Comparison of ENCODE assay signal across 1 cellular context in the genomic region with DNA sequence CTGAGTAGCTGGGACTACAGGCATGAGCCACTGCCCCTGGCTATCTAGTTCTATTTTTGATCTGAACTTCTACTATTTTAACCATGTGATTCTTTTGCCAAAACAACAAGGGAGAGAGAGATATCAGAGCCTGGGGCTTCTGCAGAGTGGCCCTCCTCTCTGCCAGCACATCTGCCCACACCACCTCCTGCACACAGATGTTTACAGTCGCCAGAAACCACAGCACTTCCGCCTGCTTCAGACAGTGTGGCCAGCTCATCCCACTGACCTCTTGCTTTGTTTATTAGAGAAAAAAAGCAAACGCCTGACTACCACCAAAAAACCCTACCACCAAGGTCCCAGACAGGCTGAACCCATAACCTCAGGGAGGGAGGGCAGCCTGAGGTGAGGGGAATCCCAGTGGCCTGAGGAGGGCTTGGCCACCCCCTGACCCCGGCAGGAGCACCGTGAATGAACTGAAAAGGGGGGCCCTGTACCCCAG.
A peak's percentile ranks its signal among the peaks of the same experiment; 100 is the strongest.
TF ChIP-seq lines count a peak whose summit lies in the region.

No MANE protein-coding gene starts in this region.

TF ChIP-seq in K562, 482 proteins besides CTCF, POLR2A, EP300 and RAD21 (continued from another document):
- TF ChIP-seq, protein P1, sequence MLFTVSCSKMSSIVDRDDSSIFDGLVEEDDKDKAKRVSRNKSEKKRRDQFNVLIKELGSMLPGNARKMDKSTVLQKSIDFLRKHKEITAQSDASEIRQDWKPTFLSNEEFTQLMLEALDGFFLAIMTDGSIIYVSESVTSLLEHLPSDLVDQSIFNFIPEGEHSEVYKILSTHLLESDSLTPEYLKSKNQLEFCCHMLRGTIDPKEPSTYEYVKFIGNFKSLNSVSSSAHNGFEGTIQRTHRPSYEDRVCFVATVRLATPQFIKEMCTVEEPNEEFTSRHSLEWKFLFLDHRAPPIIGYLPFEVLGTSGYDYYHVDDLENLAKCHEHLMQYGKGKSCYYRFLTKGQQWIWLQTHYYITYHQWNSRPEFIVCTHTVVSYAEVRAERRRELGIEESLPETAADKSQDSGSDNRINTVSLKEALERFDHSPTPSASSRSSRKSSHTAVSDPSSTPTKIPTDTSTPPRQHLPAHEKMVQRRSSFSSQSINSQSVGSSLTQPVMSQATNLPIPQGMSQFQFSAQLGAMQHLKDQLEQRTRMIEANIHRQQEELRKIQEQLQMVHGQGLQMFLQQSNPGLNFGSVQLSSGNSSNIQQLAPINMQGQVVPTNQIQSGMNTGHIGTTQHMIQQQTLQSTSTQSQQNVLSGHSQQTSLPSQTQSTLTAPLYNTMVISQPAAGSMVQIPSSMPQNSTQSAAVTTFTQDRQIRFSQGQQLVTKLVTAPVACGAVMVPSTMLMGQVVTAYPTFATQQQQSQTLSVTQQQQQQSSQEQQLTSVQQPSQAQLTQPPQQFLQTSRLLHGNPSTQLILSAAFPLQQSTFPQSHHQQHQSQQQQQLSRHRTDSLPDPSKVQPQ (CRISPR knock-in tag; IDR thresholded peaks at IDR 0.05; ENCODE audit: borderline replicate concordance), result no peak
- TF ChIP-seq MEF2D (tag; conservative IDR thresholded peaks at IDR 0.05; ENCODE audit: low read depth) (peak; percentile 70), RBBP5 (IDR thresholded peaks at IDR 0.05; ENCODE audit: borderline replicate concordance, insufficient read depth, low read length, poor library complexity, severe bottlenecking) (no peak), TRIM24 (IDR thresholded peaks at IDR 0.05) (peak; percentile 30 to 32; a peak in 2 of 4 replicates), ZNF785 (CRISPR knock-in tag; IDR thresholded peaks at IDR 0.05) (no peak), ELK1 (CRISPR knock-in tag; IDR thresholded peaks at IDR 0.05) (no peak), NCOA6 (IDR thresholded peaks at IDR 0.05) (no peak), TFAM (CRISPR knock-in tag; conservative IDR thresholded peaks at IDR 0.05) (no peak), TBL1XR1 (IDR thresholded peaks at IDR 0.05; ENCODE audit: low read length in 2 of 2) (peak in 1 of 2 experiments; percentile 54; a peak in 2 of 4 replicates), ZKSCAN1 (IDR thresholded peaks at IDR 0.05; ENCODE audit: low read depth, low read length) (peak; percentile 65; the same call in 1 of the 2 replicates), GABPB1 (CRISPR knock-in tag; IDR thresholded peaks at IDR 0.05) (peak; percentile 65; the same call in 1 of the 2 replicates), KLF13 (tag; IDR thresholded peaks at IDR 0.05; ENCODE audit: borderline replicate concordance, low read depth) (no peak), ZBTB34 (CRISPR knock-in tag; IDR thresholded peaks at IDR 0.05) (no peak), GABPA (tag; conservative IDR thresholded peaks at IDR 0.05; ENCODE audit: low read depth) (peak; percentile 66), ZNF583 (CRISPR knock-in tag; IDR thresholded peaks at IDR 0.05) (0 out of 2 replicates have a peak, but pooled peaks have one; percentile 57), ADNP (tag; IDR thresholded peaks at IDR 0.05) (no peak), ZNF766 (CRISPR knock-in tag; conservative IDR thresholded peaks at IDR 0.05) (0 out of 2 replicates have a peak, but pooled peaks have one; percentile 67), NCOR1 (IDR thresholded peaks at IDR 0.05) (peak; percentile 75), ZNF76 (CRISPR knock-in tag; IDR thresholded peaks at IDR 0.05; ENCODE audit: borderline replicate concordance) (0 out of 2 replicates have a peak, but pooled peaks have one; percentile 24), ZNF668 (CRISPR knock-in tag; IDR thresholded peaks at IDR 0.05) (no peak), SREBF2 (CRISPR knock-in tag; IDR thresholded peaks at IDR 0.05) (no peak), ZNF589 (CRISPR knock-in tag; IDR thresholded peaks at IDR 0.05; ENCODE audit: low read depth) (peak; percentile 46; the same call in 1 of the 2 replicates), NUFIP1 (IDR thresholded peaks at IDR 0.05; ENCODE audit: partially characterized antibody) (no peak), TEAD4 (IDR thresholded peaks at IDR 0.05; ENCODE audit: low read length) (peak; percentile 72), TEAD4 (CRISPR knock-in tag; IDR thresholded peaks at IDR 0.05; ENCODE audit: borderline replicate concordance) (no peak), FOSL1 (tag; conservative IDR thresholded peaks at IDR 0.05) (peak; percentile 45), CBFA2T2 (conservative IDR thresholded peaks at IDR 0.05) (peak; percentile 72), KLF1 (tag; IDR thresholded peaks at IDR 0.05) (no peak), NFIX (CRISPR knock-in tag; IDR thresholded peaks at IDR 0.05; ENCODE audit: low read depth) (no peak), DIDO1 (tag; IDR thresholded peaks at IDR 0.05; ENCODE audit: low read depth) (no peak), RFX5 (IDR thresholded peaks at IDR 0.05; ENCODE audit: low read depth, low read length) (no peak), MCM5 (IDR thresholded peaks at IDR 0.05; ENCODE audit: low read depth) (no peak), CBX5 (IDR thresholded peaks at IDR 0.05; ENCODE audit: borderline replicate concordance, low read depth) (no peak), XRCC5 (IDR thresholded peaks at IDR 0.05; ENCODE audit: low read depth, low read length) (no peak), ESRRA (IDR thresholded peaks at IDR 0.05; ENCODE audit: borderline replicate concordance, low read depth) (peak; percentile 69; the same call in 1 of the 2 replicates), YY1 (IDR thresholded peaks at IDR 0.05; ENCODE audit: borderline replicate concordance in 1 of 3, control insufficient read depth in 1 of 3, extremely low read depth in 1 of 3, insufficient read depth in 3 of 3, insufficient read length in 1 of 3, insufficient replicate concordance in 2 of 3, low read depth in 1 of 3, low read length in 2 of 3) (no peak), ATF7 (IDR thresholded peaks at IDR 0.05) (no peak), EP400 (IDR thresholded peaks at IDR 0.05) (0 out of 2 replicates have a peak, but pooled peaks have one; percentile 17), HMBOX1 (IDR thresholded peaks at IDR 0.05) (peak; percentile 23; the same call in 1 of the 2 replicates), ATF1 (CRISPR knock-in tag; IDR thresholded peaks at IDR 0.05) (no peak), ATF1 (tag; IDR thresholded peaks at IDR 0.05) (no peak), HDAC6 (IDR thresholded peaks at IDR 0.05; ENCODE audit: low read depth, low read length) (no peak), JUND (IDR thresholded peaks at IDR 0.05; ENCODE audit: borderline replicate concordance, low read depth, low read length) (0 out of 2 replicates have a peak, but pooled peaks have one; percentile 18), JUND (tag; IDR thresholded peaks at IDR 0.05; ENCODE audit: borderline replicate concordance, low read depth, low read length) (no peak; the same call in 2 of the 3 replicates), CREM (IDR thresholded peaks at IDR 0.05; ENCODE audit: low read depth) (peak; percentile 53), ZEB2 (IDR thresholded peaks at IDR 0.05) (0 out of 2 replicates have a peak, but pooled peaks have one; percentile 13), SIN3A (IDR thresholded peaks at IDR 0.05; ENCODE audit: borderline replicate concordance in 2 of 2, control insufficient read depth in 1 of 2, low read depth in 2 of 2, low read length in 2 of 2) (no peak), SMARCC2 (IDR thresholded peaks at IDR 0.05; ENCODE audit: low read depth) (no peak; the same call in 1 of the 2 replicates)
- TF ChIP-seq, protein P2, sequence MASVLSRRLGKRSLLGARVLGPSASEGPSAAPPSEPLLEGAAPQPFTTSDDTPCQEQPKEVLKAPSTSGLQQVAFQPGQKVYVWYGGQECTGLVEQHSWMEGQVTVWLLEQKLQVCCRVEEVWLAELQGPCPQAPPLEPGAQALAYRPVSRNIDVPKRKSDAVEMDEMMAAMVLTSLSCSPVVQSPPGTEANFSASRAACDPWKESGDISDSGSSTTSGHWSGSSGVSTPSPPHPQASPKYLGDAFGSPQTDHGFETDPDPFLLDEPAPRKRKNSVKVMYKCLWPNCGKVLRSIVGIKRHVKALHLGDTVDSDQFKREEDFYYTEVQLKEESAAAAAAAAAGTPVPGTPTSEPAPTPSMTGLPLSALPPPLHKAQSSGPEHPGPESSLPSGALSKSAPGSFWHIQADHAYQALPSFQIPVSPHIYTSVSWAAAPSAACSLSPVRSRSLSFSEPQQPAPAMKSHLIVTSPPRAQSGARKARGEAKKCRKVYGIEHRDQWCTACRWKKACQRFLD (CRISPR knock-in tag; IDR thresholded peaks at IDR 0.05), result peak; percentile 87
